In genomic region chr4:145618210-145618911, GRCh38 we compare ENCODE assay signal across 8 cellular contexts. TPM values are rescaled to one million over a fixed set of nuclear protein-coding genes. Genes with fewer than 3 reads are reported as not detected.
DNase-seq lines count a peak whose midpoint lies in the region; ATAC-seq and TF ChIP-seq lines count a peak whose summit lies in the region.

No MANE protein-coding gene starts in this region.

- peaks cover 21 to 31% (median 26%) of the 10 kb centered on the region in 10 experiments for H3K4me1 ChIP-seq in BLaER1 treated with 17β-estradiol and CSF1 and Interleukin-3, amounts not matched to agents 10 nM and 100 nM
- H3K4me1 ChIP-seq in mesodermal cell (ENCODE audit: control insufficient read depth, insufficient read depth, low read length, poor library complexity, severe bottlenecking) = no peaks in the 10 kb centered on the region
- H3K4me1 ChIP-seq in thyroid gland = peaks cover 12 to 18% of the 10 kb centered on the region in 2 donors

- CTCF ChIA-PET in WTC11 (lab: Charles Lee) = interaction anchor here (0.8 to 1.6 kb wide), 6 partner anchors 20 to 611 kb away, joined by 3 to 4 read pairs (median 3); no protein-coding TSS in a partner anchor

- peak overlapping the region; percentile 76 to 93 (median 89) for H3K4me2 ChIP-seq in BLaER1 treated with 17β-estradiol and CSF1 and Interleukin-3, amounts not matched to agents 10 nM and 100 nM

- no peak for TF ChIP-seq CTCF in HFF-Myc (IDR thresholded peaks at IDR 0.05; ENCODE audit: low read depth, low read length, missing control alignments)
- TF ChIP-seq CTCF in WTC11 (IDR thresholded peaks at IDR 0.05) = no peak
- TF ChIP-seq CTCF in thyroid gland (IDR thresholded peaks at IDR 0.05) = no peak

- whole genome bisulfite sequencing in mesodermal cell (ENCODE audit: insufficient coverage in 2 of 2), 2 experiments = 10 to 14% methylated on average over 7 to 9 of the region's 16 CpGs
- WGBS in thyroid gland, 2 donors = 11 to 17% methylated on average over 16 of the region's 16 CpGs

- no peaks in the 10 kb centered on the region for H3K27me3 ChIP-seq in BLaER1 treated with 17β-estradiol and CSF1 and Interleukin-3, amounts not matched to agents 10 nM and 100 nM
- H3K27me3 ChIP-seq in thyroid gland = no peaks in the 10 kb centered on the region

- H3K4me3 ChIP-seq in BLaER1 treated with 17β-estradiol and CSF1 and Interleukin-3, amounts not matched to agents 10 nM and 100 nM = peak overlapping the region; percentile 58 to 85 (median 74)
- peak overlapping the region; percentile 86 for H3K4me3 ChIP-seq in HFF-Myc (replicated peaks; ENCODE audit: low read depth, low read length)
- H3K4me3 ChIP-seq in mesodermal cell (ENCODE audit: extremely low read depth, insufficient read depth, low read length, poor library complexity, severe bottlenecking) = peak overlapping the region; percentile 75
- H3K4me3 ChIP-seq in thyroid gland (replicated peaks in 1 of 3) = peak overlapping the region; percentile 69 to 96 (median 75)

- peaks cover 40% of the 10 kb centered on the region for H3K4me1 Mint-ChIP-seq in WTC11

- peak overlapping the region; percentile 94 for H3K4me3 Mint-ChIP-seq in WTC11

- peak overlapping the region; percentile 91 for H3K27ac Mint-ChIP-seq in WTC11

- no peaks in the 10 kb centered on the region for H3K27me3 Mint-ChIP-seq in WTC11 (ENCODE audit: low read depth)

- H3K9me3 ChIP-seq in BLaER1 treated with 17β-estradiol and CSF1 and Interleukin-3, amounts not matched to agents 10 nM and 100 nM (replicated peaks in 1 of 11) = peaks cover 7 to 16% (median 11%) of the 10 kb centered on the region in 11 experiments; a peak in 21 of 22 replicates
- H3K9me3 ChIP-seq in mesodermal cell (ENCODE audit: control insufficient read depth, low read length) (peaks cover 5% of the 10 kb centered on the region), thyroid gland (no peaks in the 10 kb centered on the region)

- POLR2A ChIA-PET in WTC11 (lab: Charles Lee) = no interaction called here

- DNase-seq in HFF-Myc (ENCODE audit: extremely low read depth, low read depth) (no peak), WTC11 (ENCODE audit: low spot score) (no peak), thyroid gland (peak; percentile 9 to 12), LoVo (ENCODE audit: low spot score) (no peak)
- DNase-seq in effector CD8-positive, alpha-beta T cell (lab: John Stamatoyannopoulos, UW) = peak; percentile 9

- H3K9me3 Mint-ChIP-seq in WTC11 = peaks cover 19% of the 10 kb centered on the region

- peaks cover 0 to 10% (median 5%) of the 10 kb centered on the region in 11 experiments; a peak in 6 of 22 replicates for H3K36me3 ChIP-seq in BLaER1 treated with 17β-estradiol and CSF1 and Interleukin-3, amounts not matched to agents 10 nM and 100 nM
- H3K36me3 ChIP-seq in mesodermal cell (ENCODE audit: control insufficient read depth, insufficient read depth, low read length) (no peaks in the 10 kb centered on the region), thyroid gland (no peaks in the 10 kb centered on the region)

- no peak for TF ChIP-seq POLR2A in thyroid gland (IDR thresholded peaks at IDR 0.05)

- H4K20me1 ChIP-seq in BLaER1 treated with 17β-estradiol and CSF1 and Interleukin-3, amounts not matched to agents 10 nM and 100 nM = no peaks in the 10 kb centered on the region

- peak overlapping the region; percentile 89 to 99 (median 97) for H3K27ac ChIP-seq in BLaER1 treated with 17β-estradiol and CSF1 and Interleukin-3, amounts not matched to agents 10 nM and 100 nM
- H3K27ac ChIP-seq in mesodermal cell (ENCODE audit: low read depth, low read length, severe bottlenecking) = peak overlapping the region; percentile 86
- peak overlapping the region; percentile 92 to 98 (median 97) for H3K27ac ChIP-seq in thyroid gland

- H3K36me3 Mint-ChIP-seq in WTC11 = peaks cover 19% of the 10 kb centered on the region

- intact Hi-C loops in thyroid gland (cut with DNase I) = loop anchor here (10.0 kb wide), 1 partner anchor 404 kb away; no protein-coding TSS in a partner anchor

- peak overlapping the region; percentile 89 to 98 (median 97) for H3K9ac ChIP-seq in BLaER1 treated with 17β-estradiol and CSF1 and Interleukin-3, amounts not matched to agents 10 nM and 100 nM

- ATAC-seq in WTC11 (no peak), GM18502 (IDR thresholded peaks at IDR 0.05; ENCODE audit: poor library complexity, unreplicated experiment) (no peak)

TF ChIP-seq in WTC11, 78 proteins besides CTCF, POLR2A, EP300 and RAD21 (continues in another document):
- TF ChIP-seq CDX4 (CRISPR knock-in tag; IDR thresholded peaks at IDR 0.05; ENCODE audit: borderline replicate concordance) (no peak), FOXK1 (CRISPR knock-in tag; IDR thresholded peaks at IDR 0.05) (no peak), ELF4 (CRISPR knock-in tag; IDR thresholded peaks at IDR 0.05; ENCODE audit: low read depth) (no peak), E2F5 (CRISPR knock-in tag; IDR thresholded peaks at IDR 0.05) (no peak), NR3C1 (CRISPR knock-in tag; conservative IDR thresholded peaks at IDR 0.05; ENCODE audit: low read depth) (no peak), NR2C2 (CRISPR knock-in tag; IDR thresholded peaks at IDR 0.05) (no peak), ZNF121 (CRISPR knock-in tag; IDR thresholded peaks at IDR 0.05) (no peak), ZNF219 (CRISPR knock-in tag; IDR thresholded peaks at IDR 0.05; ENCODE audit: borderline replicate concordance) (no peak), IRF1 (CRISPR knock-in tag; IDR thresholded peaks at IDR 0.05) (no peak), MAX (CRISPR knock-in tag; IDR thresholded peaks at IDR 0.05) (no peak), GTF2I (CRISPR knock-in tag; conservative IDR thresholded peaks at IDR 0.05) (no peak), FOXP1 (CRISPR knock-in tag; IDR thresholded peaks at IDR 0.05; ENCODE audit: borderline replicate concordance) (no peak), ZNF425 (CRISPR knock-in tag; conservative IDR thresholded peaks at IDR 0.05) (no peak), JAZF1 (CRISPR knock-in tag; IDR thresholded peaks at IDR 0.05) (no peak), MXD4 (CRISPR knock-in tag; IDR thresholded peaks at IDR 0.05; ENCODE audit: borderline replicate concordance) (no peak)

RNA-seq across cellular contexts. Expression of gene MMAA, which starts 0.8 kb away (rescaled TPM):
- total RNA-seq in WTC11 (2021) (4.9 to 5.9 TPM (median 5.0 TPM) in 3 replicates), thyroid gland (10 to 100 TPM in 1 of 4 donors, 1 to 10 TPM in 3; 5.6 to 10.9 (median 7.6) TPM)
- polyA plus RNA-seq in mesodermal cell (2013, experiment 1 of 2) = 3.0 TPM
- polyA plus RNA-seq in mesodermal cell (2013, experiment 2 of 2) = 2.2 TPM

Comparison
In these comparisons a context has a peak if more than half of its experiments do, and no peak if none do; other contexts are left out.
1. DNase-seq: peak in effector CD8-positive, alpha-beta T cell (single experiment) and thyroid gland (2 of 2); none in HFF-Myc (single experiment), WTC11 (single experiment) and LoVo (single experiment).
2. Peak in every context shown above with its lines, with median percentiles within 50 percentile points of each other: H3K27ac ChIP-seq and H3K4me3 ChIP-seq.